Comparison of ENCODE assay signal across 16 cellular contexts in genomic region chr15:57190208-57190607, GRCh38.
"Had no signal": no experiment of that assay in that cellular context is flagged by ENCODE, and none has a peak within 500 bp of the region (broad histone marks: within the 10 kb centered on the region; RNA-seq: fewer than 3 reads in every experiment).

No MANE protein-coding gene starts in this region.

- H3K27me3 ChIP-seq: colonic mucosa, right atrium auricular region, suprapubic skin had no signal

- H3K27me3 Mint-ChIP-seq: activated CD4-positive, alpha-beta T cell treated with anti-CD3 and anti-CD28 coated beads, Interleukin-2, amount 10 ng/mL, durations not matched to agents 7 days and 5 days; activated naive CD8-positive, alpha-beta T cell treated with anti-CD3 and anti-CD28 coated beads, Interleukin-2, amount 10 ng/mL, durations not matched to agents 7 days and 5 days; brain; naive thymus-derived CD8-positive, alpha-beta T cell had no signal

- H3K4me3 ChIP-seq: colonic mucosa, right atrium auricular region, suprapubic skin had no signal

- H3K4me1 Mint-ChIP-seq: activated CD4-positive, alpha-beta T cell treated with anti-CD3 and anti-CD28 coated beads, Interleukin-2, amount 10 ng/mL, durations not matched to agents 7 days and 5 days; activated naive CD8-positive, alpha-beta T cell treated with anti-CD3 and anti-CD28 coated beads, Interleukin-2, amount 10 ng/mL, durations not matched to agents 7 days and 5 days had no signal

- FAIRE-seq: endometrium had no signal

- H3K4me3 Mint-ChIP-seq: activated CD4-positive, alpha-beta T cell treated with anti-CD3 and anti-CD28 coated beads, Interleukin-2, amount 10 ng/mL, durations not matched to agents 7 days and 5 days; activated naive CD8-positive, alpha-beta T cell treated with anti-CD3 and anti-CD28 coated beads, Interleukin-2, amount 10 ng/mL, durations not matched to agents 7 days and 5 days; brain; naive thymus-derived CD8-positive, alpha-beta T cell had no signal

- H3K36me3 ChIP-seq: colonic mucosa had no signal

- H3K9me3 ChIP-seq: colonic mucosa, right atrium auricular region, suprapubic skin had no signal

- ATAC-seq: esophagus mucosa; naive thymus-derived CD8-positive, alpha-beta T cell; stimulated activated naive CD8-positive, alpha-beta T cell treated with anti-CD3 and anti-CD28 coated beads, Interleukin-15, Interleukin-2, amounts not matched to agents 100 U/mL and 50 U/mL, for 24 hours had no signal

- DNase-seq: activated CD4-positive, alpha-beta T cell treated with anti-CD3 and anti-CD28 coated beads, Interleukin-2, amount 10 ng/mL, durations not matched to agents 7 days and 5 days; activated CD8-positive, alpha-beta memory T cell treated with anti-CD3 and anti-CD28 coated beads, Interleukin-2, amount 50 U/mL, for 48 hours; activated naive CD8-positive, alpha-beta T cell treated with anti-CD3 and anti-CD28 coated beads, Interleukin-2, amount 10 ng/mL, durations not matched to agents 7 days and 5 days; central memory CD4-positive, alpha-beta T cell; colonic mucosa; islet precursor cell; mammary epithelial cell; naive thymus-derived CD8-positive, alpha-beta T cell; stimulated activated CD4-positive, alpha-beta T cell treated with anti-CD3 and anti-CD28 coated beads, Interleukin-4, amount 100 ng/mL, for 1 hour; stimulated activated naive CD8-positive, alpha-beta T cell treated with anti-CD3 and anti-CD28 coated beads, Interleukin-15, Interleukin-2, amounts not matched to agents 100 U/mL and 50 U/mL, for 24 hours; trophoblast cell had no signal

- H3K27ac Mint-ChIP-seq: activated CD4-positive, alpha-beta T cell treated with anti-CD3 and anti-CD28 coated beads, Interleukin-2, amount 10 ng/mL, durations not matched to agents 7 days and 5 days; activated naive CD8-positive, alpha-beta T cell treated with anti-CD3 and anti-CD28 coated beads, Interleukin-2, amount 10 ng/mL, durations not matched to agents 7 days and 5 days; naive thymus-derived CD8-positive, alpha-beta T cell had no signal

- H3K27ac ChIP-seq: colonic mucosa, right atrium auricular region, suprapubic skin had no signal

- H3K4me1 ChIP-seq: colonic mucosa, right atrium auricular region, suprapubic skin had no signal
